1 cellular context compared by ENCODE assay signal in genomic region chr1:30776097-30777059, GRCh38.
A peak's percentile ranks its signal among the peaks of the same experiment; 100 is the strongest.
TF ChIP-seq lines count a peak whose summit lies in the region.

No MANE protein-coding gene starts in this region.

TF ChIP-seq in K562, 482 proteins besides CTCF, POLR2A, EP300 and RAD21 (continued from another document and continues in another):
- TF ChIP-seq ZFX (CRISPR knock-in tag; IDR thresholded peaks at IDR 0.05) (peak; percentile 52), NEUROD1 (IDR thresholded peaks at IDR 0.05; ENCODE audit: borderline replicate concordance, low read depth, low read length, partially characterized antibody) (no peak), CTBP1 (IDR thresholded peaks at IDR 0.05; ENCODE audit: borderline replicate concordance) (no peak), ZNF282 (CRISPR knock-in tag; IDR thresholded peaks at IDR 0.05) (no peak), MLX (CRISPR knock-in tag; conservative IDR thresholded peaks at IDR 0.05) (no peak), FOXJ2 (tag; IDR thresholded peaks at IDR 0.05) (no peak), ZNF644 (tag; IDR thresholded peaks at IDR 0.05; ENCODE audit: low read depth) (no peak), ZNF766 (CRISPR knock-in tag; conservative IDR thresholded peaks at IDR 0.05) (no peak; the same call in 1 of the 2 replicates), ZNF175 (CRISPR knock-in tag; IDR thresholded peaks at IDR 0.05; ENCODE audit: low read depth) (0 out of 2 replicates have a peak, but pooled peaks have one; percentile 33), GTF2B (IDR thresholded peaks at IDR 0.05; ENCODE audit: extremely low read depth, insufficient read length) (no peak), NCOA4 (IDR thresholded peaks at IDR 0.05; ENCODE audit: partially characterized antibody) (no peak), ZNF41 (CRISPR knock-in tag; conservative IDR thresholded peaks at IDR 0.05) (no peak), ATF2 (CRISPR knock-in tag; IDR thresholded peaks at IDR 0.05) (no peak), ZBTB43 (CRISPR knock-in tag; IDR thresholded peaks at IDR 0.05) (no peak), ZNF507 (tag; conservative IDR thresholded peaks at IDR 0.05) (no peak), MEF2D (tag; conservative IDR thresholded peaks at IDR 0.05; ENCODE audit: low read depth) (peak; percentile 32; the same call in 1 of the 2 replicates), KLF1 (tag; IDR thresholded peaks at IDR 0.05) (no peak), NFRKB (IDR thresholded peaks at IDR 0.05; ENCODE audit: low read depth) (peak; percentile 63), ZBTB5 (IDR thresholded peaks at IDR 0.05) (no peak), CBX2 (IDR thresholded peaks at IDR 0.05; ENCODE audit: insufficient read depth, low read length, poor library complexity, severe bottlenecking) (no peak), ZNF445 (CRISPR knock-in tag; IDR thresholded peaks at IDR 0.05; ENCODE audit: low read depth) (no peak), CHD1 (IDR thresholded peaks at IDR 0.05; ENCODE audit: low read length) (no peak)
- TF ChIP-seq, protein P1, sequence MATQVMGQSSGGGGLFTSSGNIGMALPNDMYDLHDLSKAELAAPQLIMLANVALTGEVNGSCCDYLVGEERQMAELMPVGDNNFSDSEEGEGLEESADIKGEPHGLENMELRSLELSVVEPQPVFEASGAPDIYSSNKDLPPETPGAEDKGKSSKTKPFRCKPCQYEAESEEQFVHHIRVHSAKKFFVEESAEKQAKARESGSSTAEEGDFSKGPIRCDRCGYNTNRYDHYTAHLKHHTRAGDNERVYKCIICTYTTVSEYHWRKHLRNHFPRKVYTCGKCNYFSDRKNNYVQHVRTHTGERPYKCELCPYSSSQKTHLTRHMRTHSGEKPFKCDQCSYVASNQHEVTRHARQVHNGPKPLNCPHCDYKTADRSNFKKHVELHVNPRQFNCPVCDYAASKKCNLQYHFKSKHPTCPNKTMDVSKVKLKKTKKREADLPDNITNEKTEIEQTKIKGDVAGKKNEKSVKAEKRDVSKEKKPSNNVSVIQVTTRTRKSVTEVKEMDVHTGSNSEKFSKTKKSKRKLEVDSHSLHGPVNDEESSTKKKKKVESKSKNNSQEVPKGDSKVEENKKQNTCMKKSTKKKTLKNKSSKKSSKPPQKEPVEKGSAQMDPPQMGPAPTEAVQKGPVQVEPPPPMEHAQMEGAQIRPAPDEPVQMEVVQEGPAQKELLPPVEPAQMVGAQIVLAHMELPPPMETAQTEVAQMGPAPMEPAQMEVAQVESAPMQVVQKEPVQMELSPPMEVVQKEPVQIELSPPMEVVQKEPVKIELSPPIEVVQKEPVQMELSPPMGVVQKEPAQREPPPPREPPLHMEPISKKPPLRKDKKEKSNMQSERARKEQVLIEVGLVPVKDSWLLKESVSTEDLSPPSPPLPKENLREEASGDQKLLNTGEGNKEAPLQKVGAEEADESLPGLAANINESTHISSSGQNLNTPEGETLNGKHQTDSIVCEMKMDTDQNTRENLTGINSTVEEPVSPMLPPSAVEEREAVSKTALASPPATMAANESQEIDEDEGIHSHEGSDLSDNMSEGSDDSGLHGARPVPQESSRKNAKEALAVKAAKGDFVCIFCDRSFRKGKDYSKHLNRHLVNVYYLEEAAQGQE (CRISPR knock-in tag; IDR thresholded peaks at IDR 0.05; ENCODE audit: low read depth) = no peak
- TF ChIP-seq, protein P2, sequence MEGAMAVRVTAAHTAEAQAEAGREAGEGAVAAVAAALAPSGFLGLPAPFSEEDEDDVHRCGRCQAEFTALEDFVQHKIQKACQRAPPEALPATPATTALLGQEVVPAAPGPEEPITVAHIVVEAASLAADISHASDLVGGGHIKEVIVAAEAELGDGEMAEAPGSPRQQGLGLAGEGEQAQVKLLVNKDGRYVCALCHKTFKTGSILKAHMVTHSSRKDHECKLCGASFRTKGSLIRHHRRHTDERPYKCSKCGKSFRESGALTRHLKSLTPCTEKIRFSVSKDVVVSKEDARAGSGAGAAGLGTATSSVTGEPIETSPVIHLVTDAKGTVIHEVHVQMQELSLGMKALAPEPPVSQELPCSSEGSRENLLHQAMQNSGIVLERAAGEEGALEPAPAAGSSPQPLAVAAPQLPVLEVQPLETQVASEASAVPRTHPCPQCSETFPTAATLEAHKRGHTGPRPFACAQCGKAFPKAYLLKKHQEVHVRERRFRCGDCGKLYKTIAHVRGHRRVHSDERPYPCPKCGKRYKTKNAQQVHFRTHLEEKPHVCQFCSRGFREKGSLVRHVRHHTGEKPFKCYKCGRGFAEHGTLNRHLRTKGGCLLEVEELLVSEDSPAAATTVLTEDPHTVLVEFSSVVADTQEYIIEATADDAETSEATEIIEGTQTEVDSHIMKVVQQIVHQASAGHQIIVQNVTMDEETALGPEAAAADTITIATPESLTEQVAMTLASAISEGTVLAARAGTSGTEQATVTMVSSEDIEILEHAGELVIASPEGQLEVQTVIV (CRISPR knock-in tag; IDR thresholded peaks at IDR 0.05; ENCODE audit: borderline replicate concordance) = no peak
- TF ChIP-seq, protein P3, sequence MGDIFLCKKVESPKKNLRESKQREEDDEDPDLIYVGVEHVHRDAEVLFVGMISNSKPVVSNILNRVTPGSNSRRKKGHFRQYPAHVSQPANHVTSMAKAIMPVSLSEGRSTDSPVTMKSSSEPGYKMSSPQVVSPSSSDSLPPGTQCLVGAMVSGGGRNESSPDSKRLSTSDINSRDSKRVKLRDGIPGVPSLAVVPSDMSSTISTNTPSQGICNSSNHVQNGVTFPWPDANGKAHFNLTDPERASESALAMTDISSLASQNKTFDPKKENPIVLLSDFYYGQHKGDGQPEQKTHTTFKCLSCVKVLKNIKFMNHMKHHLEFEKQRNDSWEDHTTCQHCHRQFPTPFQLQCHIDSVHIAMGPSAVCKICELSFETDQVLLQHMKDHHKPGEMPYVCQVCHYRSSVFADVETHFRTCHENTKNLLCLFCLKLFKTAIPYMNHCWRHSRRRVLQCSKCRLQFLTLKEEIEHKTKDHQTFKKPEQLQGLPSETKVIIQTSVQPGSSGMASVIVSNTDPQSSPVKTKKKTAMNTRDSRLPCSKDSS (IDR thresholded peaks at IDR 0.05; ENCODE audit: low read depth, partially characterized antibody) = no peak
- TF ChIP-seq, protein P4, sequence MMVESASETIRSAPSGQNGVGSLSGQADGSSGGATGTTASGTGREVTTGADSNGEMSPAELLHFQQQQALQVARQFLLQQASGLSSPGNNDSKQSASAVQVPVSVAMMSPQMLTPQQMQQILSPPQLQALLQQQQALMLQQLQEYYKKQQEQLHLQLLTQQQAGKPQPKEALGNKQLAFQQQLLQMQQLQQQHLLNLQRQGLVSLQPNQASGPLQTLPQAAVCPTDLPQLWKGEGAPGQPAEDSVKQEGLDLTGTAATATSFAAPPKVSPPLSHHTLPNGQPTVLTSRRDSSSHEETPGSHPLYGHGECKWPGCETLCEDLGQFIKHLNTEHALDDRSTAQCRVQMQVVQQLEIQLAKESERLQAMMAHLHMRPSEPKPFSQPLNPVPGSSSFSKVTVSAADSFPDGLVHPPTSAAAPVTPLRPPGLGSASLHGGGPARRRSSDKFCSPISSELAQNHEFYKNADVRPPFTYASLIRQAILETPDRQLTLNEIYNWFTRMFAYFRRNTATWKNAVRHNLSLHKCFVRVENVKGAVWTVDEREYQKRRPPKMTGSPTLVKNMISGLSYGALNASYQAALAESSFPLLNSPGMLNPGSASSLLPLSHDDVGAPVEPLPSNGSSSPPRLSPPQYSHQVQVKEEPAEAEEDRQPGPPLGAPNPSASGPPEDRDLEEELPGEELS (CRISPR knock-in tag; IDR thresholded peaks at IDR 0.05; ENCODE audit: borderline replicate concordance) = no peak
- TF ChIP-seq, protein P5, sequence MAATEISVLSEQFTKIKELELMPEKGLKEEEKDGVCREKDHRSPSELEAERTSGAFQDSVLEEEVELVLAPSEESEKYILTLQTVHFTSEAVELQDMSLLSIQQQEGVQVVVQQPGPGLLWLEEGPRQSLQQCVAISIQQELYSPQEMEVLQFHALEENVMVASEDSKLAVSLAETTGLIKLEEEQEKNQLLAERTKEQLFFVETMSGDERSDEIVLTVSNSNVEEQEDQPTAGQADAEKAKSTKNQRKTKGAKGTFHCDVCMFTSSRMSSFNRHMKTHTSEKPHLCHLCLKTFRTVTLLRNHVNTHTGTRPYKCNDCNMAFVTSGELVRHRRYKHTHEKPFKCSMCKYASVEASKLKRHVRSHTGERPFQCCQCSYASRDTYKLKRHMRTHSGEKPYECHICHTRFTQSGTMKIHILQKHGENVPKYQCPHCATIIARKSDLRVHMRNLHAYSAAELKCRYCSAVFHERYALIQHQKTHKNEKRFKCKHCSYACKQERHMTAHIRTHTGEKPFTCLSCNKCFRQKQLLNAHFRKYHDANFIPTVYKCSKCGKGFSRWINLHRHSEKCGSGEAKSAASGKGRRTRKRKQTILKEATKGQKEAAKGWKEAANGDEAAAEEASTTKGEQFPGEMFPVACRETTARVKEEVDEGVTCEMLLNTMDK (IDR thresholded peaks at IDR 0.05; ENCODE audit: borderline replicate concordance, insufficient read depth, low read depth, low read length, poor library complexity, severe bottlenecking) = no peak
- TF ChIP-seq, protein P6, sequence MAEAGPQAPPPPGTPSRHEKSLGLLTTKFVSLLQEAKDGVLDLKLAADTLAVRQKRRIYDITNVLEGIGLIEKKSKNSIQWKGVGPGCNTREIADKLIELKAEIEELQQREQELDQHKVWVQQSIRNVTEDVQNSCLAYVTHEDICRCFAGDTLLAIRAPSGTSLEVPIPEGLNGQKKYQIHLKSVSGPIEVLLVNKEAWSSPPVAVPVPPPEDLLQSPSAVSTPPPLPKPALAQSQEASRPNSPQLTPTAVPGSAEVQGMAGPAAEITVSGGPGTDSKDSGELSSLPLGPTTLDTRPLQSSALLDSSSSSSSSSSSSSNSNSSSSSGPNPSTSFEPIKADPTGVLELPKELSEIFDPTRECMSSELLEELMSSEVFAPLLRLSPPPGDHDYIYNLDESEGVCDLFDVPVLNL (CRISPR knock-in tag; IDR thresholded peaks at IDR 0.05; ENCODE audit: low read depth) = no peak
